Comparison of ENCODE assay signal across 10 cellular contexts in genomic region chr17:8859029-8859803, GRCh38. TPM values are rescaled to one million over a fixed set of nuclear protein-coding genes. Genes with fewer than 3 reads are reported as not detected.
DNase-seq lines count a peak whose midpoint lies in the region; ATAC-seq and TF ChIP-seq lines count a peak whose summit lies in the region.
"Had no signal": no experiment of that assay in that cellular context is flagged by ENCODE, and none has a peak within 500 bp of the region (broad histone marks: within the 10 kb centered on the region; RNA-seq: fewer than 3 reads in every experiment).

No MANE protein-coding gene starts in this region.

- no peaks in the 10 kb centered on the region for H3K36me3 ChIP-seq in OCI-LY3 (replicated peaks; ENCODE audit: low read depth, low read length)

- no peak overlapping the region for H2AFZ ChIP-seq in OCI-LY3 (ENCODE audit: low read depth, low read length)

- peak overlapping the region; percentile 31 for H3K4me3 Mint-ChIP-seq in stimulated activated naive CD8-positive, alpha-beta T cell treated with anti-CD3 and anti-CD28 coated beads, Interleukin-15, Interleukin-2, amounts not matched to agents 100 ng/mL and 50 ng/mL, for 24 hours

- H3K27ac ChIP-seq in OCI-LY3 (ENCODE audit: low read length): peak overlapping the region; percentile 79

- H3K27me3 Mint-ChIP-seq in stimulated activated naive CD8-positive, alpha-beta T cell treated with anti-CD3 and anti-CD28 coated beads, Interleukin-15, Interleukin-2, amounts not matched to agents 100 ng/mL and 50 ng/mL, for 24 hours: no peaks in the 10 kb centered on the region

- DNase-seq in activated naive CD4-positive, alpha-beta T cell treated with anti-CD3 and anti-CD28 coated beads, Interleukin-2, amount 50 U/mL, for 72 hours (ENCODE audit: low spot score in 2 of 2): peak; percentile 36 to 59
- DNase-seq in activated naive CD4-positive, alpha-beta T cell treated with Interleukin-2 at 50 U/mL for 16 hours: no peak
- DNase-seq in erythroblast (lab: John Stamatoyannopoulos, UW) (peak; percentile 13 to 22), NCI-H446 treated with DMSO at 0.1 percent for 48 hours (lab: John Stamatoyannopoulos, UW) (no peak), NCI-H2029 treated with DMSO at 0.1 percent for 48 hours (lab: John Stamatoyannopoulos, UW) (no peak), Right ventricle myocardium superior (no peak)
- DNase-seq: DMS53, NCI-H187 treated with DMSO at 0.1 percent for 48 hours had no signal

- H3K27ac Mint-ChIP-seq in activated naive CD4-positive, alpha-beta T cell treated with anti-CD3 and anti-CD28 coated beads, Interleukin-2, amount 50 U/mL, for 72 hours: peak overlapping the region; percentile 62 to 87
- peak overlapping the region; percentile 86 for H3K27ac Mint-ChIP-seq in stimulated activated naive CD8-positive, alpha-beta T cell treated with anti-CD3 and anti-CD28 coated beads, Interleukin-15, Interleukin-2, amounts not matched to agents 100 ng/mL and 50 ng/mL, for 24 hours

- H3K4me1 Mint-ChIP-seq in stimulated activated naive CD8-positive, alpha-beta T cell treated with anti-CD3 and anti-CD28 coated beads, Interleukin-15, Interleukin-2, amounts not matched to agents 100 ng/mL and 50 ng/mL, for 24 hours (ENCODE audit: low read depth): peaks cover 47% of the 10 kb centered on the region

- H4K20me1 ChIP-seq in OCI-LY3 (ENCODE audit: insufficient read depth, low read length): no peaks in the 10 kb centered on the region

- peak overlapping the region; percentile 19 for H3K4me3 ChIP-seq in OCI-LY3 (ENCODE audit: low read length)

- no peaks in the 10 kb centered on the region for H3K36me3 Mint-ChIP-seq in activated naive CD4-positive, alpha-beta T cell treated with anti-CD3 and anti-CD28 coated beads, Interleukin-2, amount 50 U/mL, for 72 hours
- no peaks in the 10 kb centered on the region for H3K36me3 Mint-ChIP-seq in stimulated activated naive CD8-positive, alpha-beta T cell treated with anti-CD3 and anti-CD28 coated beads, Interleukin-15, Interleukin-2, amounts not matched to agents 100 ng/mL and 50 ng/mL, for 24 hours (ENCODE audit: low read depth)

- no peaks in the 10 kb centered on the region for H3K9me3 ChIP-seq in OCI-LY3 (ENCODE audit: insufficient read depth, low read length)

- TF ChIP-seq POLR2A in erythroblast (IDR thresholded peaks at IDR 0.05; ENCODE audit: low read length): no peak

- no peaks in the 10 kb centered on the region for H3K9me3 Mint-ChIP-seq in activated naive CD4-positive, alpha-beta T cell treated with anti-CD3 and anti-CD28 coated beads, Interleukin-2, amount 50 U/mL, for 72 hours
- no peaks in the 10 kb centered on the region for H3K9me3 Mint-ChIP-seq in stimulated activated naive CD8-positive, alpha-beta T cell treated with anti-CD3 and anti-CD28 coated beads, Interleukin-15, Interleukin-2, amounts not matched to agents 100 ng/mL and 50 ng/mL, for 24 hours

- H3K4me1 ChIP-seq in OCI-LY3 (ENCODE audit: low read length): peaks cover 66% of the 10 kb centered on the region

- TF ChIP-seq CTCF in OCI-LY3 (IDR thresholded peaks at IDR 0.05; ENCODE audit: low read depth, low read length): peak; percentile 33

- intact Hi-C loops in Right ventricle myocardium superior (cut with DNase I): no loop called here

- peak overlapping the region; percentile 31 for H3K9ac ChIP-seq in OCI-LY3 (ENCODE audit: low read length)

- peak overlapping the region; percentile 60 for H3K4me2 ChIP-seq in OCI-LY3 (ENCODE audit: low read length)

- ATAC-seq in activated naive CD4-positive, alpha-beta T cell treated with anti-CD3 and anti-CD28 coated beads, Interleukin-2, amount 50 U/mL, for 72 hours: peak; percentile 62 to 66
- ATAC-seq in Right ventricle myocardium superior (ENCODE audit: poor library complexity): no peak

- peaks cover 5% of the 10 kb centered on the region; the same call in 1 of the 2 replicates for H3K27me3 ChIP-seq in OCI-LY3 (ENCODE audit: low read depth, low read length)

- H3K79me2 ChIP-seq in OCI-LY3 (ENCODE audit: low read length): no peaks in the 10 kb centered on the region

RNA-seq across cellular contexts. Expression of gene PIK3R6, which starts 8.3 kb away (rescaled TPM):
- 1 to 10 TPM in 1 of 2 donors, under 1 TPM in 1; 0.23 to 4.3 TPM for total RNA-seq in activated naive CD4-positive, alpha-beta T cell treated with anti-CD3 and anti-CD28 coated beads, Interleukin-2, amount 50 U/mL, for 72 hours
- 0.78 TPM for total RNA-seq in Right ventricle myocardium superior

Comparison
In these comparisons a context has a peak if more than half of its experiments do, and no peak if none do; other contexts are left out.
1. DNase-seq: peak in activated naive CD4-positive, alpha-beta T cell treated with anti-CD3 and anti-CD28 coated beads, Interleukin-2, amount 50 U/mL, for 72 hours (2 of 2) and erythroblast (2 of 2); none in activated naive CD4-positive, alpha-beta T cell treated with Interleukin-2 at 50 U/mL for 16 hours (single experiment), NCI-H446 treated with DMSO at 0.1 percent for 48 hours (single experiment), NCI-H2029 treated with DMSO at 0.1 percent for 48 hours (single experiment) and Right ventricle myocardium superior (single experiment).